21 cellular contexts compared by ENCODE assay signal in genomic region chr6:43842231-43842794, GRCh38.
DNase-seq lines count a peak whose midpoint lies in the region; ATAC-seq and TF ChIP-seq lines count a peak whose summit lies in the region.
"Had no signal": no experiment of that assay in that cellular context is flagged by ENCODE, and none has a peak within 500 bp of the region (broad histone marks: within the 10 kb centered on the region; RNA-seq: fewer than 3 reads in every experiment).

No MANE protein-coding gene starts in this region.

- no peak for TF ChIP-seq POLR2A in vagina (IDR thresholded peaks at IDR 0.05)

- intact Hi-C loops in vagina (cut with DNase I) (no loop called here), Right ventricle myocardium superior (cut with DNase I) (no loop called here)

- H3K4me1 ChIP-seq in vagina, result peaks cover 17% of the 10 kb centered on the region
- H3K4me1 ChIP-seq: right atrium auricular region had no signal

- no peak overlapping the region for H3K27ac ChIP-seq in vagina
- H3K27ac ChIP-seq: ovary, right atrium auricular region had no signal

- in situ Hi-C loops in astrocyte of the cerebellum (cut with HindIII; ENCODE audit: low sequenced_read_pairs), result no loop called here

- DNase-seq in AG20443 (ENCODE audit: low spot score) (peak; percentile 76), LHCN-M2 (ENCODE audit: low read depth) (peak; percentile 56), astrocyte of the cerebellum (ENCODE audit: low read depth) (peak; percentile 26), iris pigment epithelial cell (ENCODE audit: low read depth) (peak; percentile 27), vagina (ENCODE audit: extremely low spot score in 2 of 2) (no peak), Right ventricle myocardium superior (no peak)
- DNase-seq: ACHN; dermis blood vessel endothelial cell; GF-D8; mesendoderm; naive thymus-derived CD8-positive, alpha-beta T cell; NCI-H1417; NCI-H524; ovary; stimulated activated CD8-positive, alpha-beta memory T cell treated with anti-CD3 and anti-CD28 coated beads, Interleukin-4, amount 100 ng/mL, for 48 hours had no signal

- H3K9me3 ChIP-seq in vagina, result no peaks in the 10 kb centered on the region
- H3K9me3 ChIP-seq: ovary, right atrium auricular region had no signal

- TF ChIP-seq CTCF in astrocyte of the cerebellum (IDR thresholded peaks at IDR 0.05; ENCODE audit: low read depth, low read length, missing control alignments) (no peak), vagina (IDR thresholded peaks at IDR 0.05) (no peak)

- no peaks in the 10 kb centered on the region for H3K27me3 ChIP-seq in vagina
- H3K27me3 ChIP-seq: cardiac muscle cell, ovary, right atrium auricular region had no signal

- ATAC-seq in HG03095 (IDR thresholded peaks at IDR 0.05; ENCODE audit: unreplicated experiment) (no peak), HG02571 (IDR thresholded peaks at IDR 0.05; ENCODE audit: unreplicated experiment) (no peak), Right ventricle myocardium superior (ENCODE audit: poor library complexity) (no peak)
- ATAC-seq: activated naive CD4-positive, alpha-beta T cell treated with anti-CD3 and anti-CD28 coated beads, Interleukin-2, amount 50 U/mL, for 72 hours; GM23338; naive thymus-derived CD8-positive, alpha-beta T cell had no signal

- H3K4me3 ChIP-seq in astrocyte of the cerebellum (ENCODE audit: low read depth, low read length) (no peak overlapping the region), vagina (no peak overlapping the region)
- H3K4me3 ChIP-seq: cardiac muscle cell, GM23338, ovary, right atrium auricular region had no signal

- no peaks in the 10 kb centered on the region for H3K36me3 ChIP-seq in vagina
- H3K36me3 ChIP-seq: cardiac muscle cell, ovary, right atrium auricular region had no signal

Comparison
In these comparisons a context has a peak if more than half of its experiments do, and no peak if none do; other contexts are left out.
1. DNase-seq: peak in AG20443 (single experiment), LHCN-M2 (single experiment), astrocyte of the cerebellum (single experiment) and iris pigment epithelial cell (single experiment); none in vagina (0 of 2) and Right ventricle myocardium superior (single experiment).